ENCODE assay signal across 1 cellular context in genomic region chr7:100545636-100546128, GRCh38.
TF ChIP-seq lines count a peak whose summit lies in the region.

No MANE protein-coding gene starts in this region.

TF ChIP-seq in K562, 482 proteins besides CTCF, POLR2A, EP300 and RAD21 (continued from another document and continues in another):
- TF ChIP-seq ZBTB40 (IDR thresholded peaks at IDR 0.05) (no peak), ZBTB40 (CRISPR knock-in tag; IDR thresholded peaks at IDR 0.05) (no peak), ZBTB33 (CRISPR knock-in tag; IDR thresholded peaks at IDR 0.05) (no peak), NCOA2 (IDR thresholded peaks at IDR 0.05; ENCODE audit: partially characterized antibody in 2 of 2) (no peak), ZNF584 (CRISPR knock-in tag; IDR thresholded peaks at IDR 0.05; ENCODE audit: low read depth) (no peak), ZEB2 (IDR thresholded peaks at IDR 0.05) (0 out of 2 replicates have a peak, but pooled peaks have one; percentile 33), JUND (IDR thresholded peaks at IDR 0.05; ENCODE audit: borderline replicate concordance, low read depth, low read length) (peak; percentile 82), JUND (tag; IDR thresholded peaks at IDR 0.05; ENCODE audit: borderline replicate concordance, low read depth, low read length) (peak; percentile 79; the same call in 1 of the 3 replicates), CTCFL (IDR thresholded peaks at IDR 0.05; ENCODE audit: borderline replicate concordance, insufficient read depth, low read depth, low read length, poor library complexity, severe bottlenecking) (no peak), LEF1 (IDR thresholded peaks at IDR 0.05) (0 out of 2 replicates have a peak, but pooled peaks have one; percentile 34), ZNF592 (IDR thresholded peaks at IDR 0.05) (peak; percentile 54), ATF3 (IDR thresholded peaks at IDR 0.05) (peak; percentile 88), ATF3 (CRISPR knock-in tag; conservative IDR thresholded peaks at IDR 0.05) (no peak; the same call in 1 of the 2 replicates), CCNT2 (IDR thresholded peaks at IDR 0.05; ENCODE audit: borderline replicate concordance, extremely low read depth, insufficient read length, low read depth, low read length) (no peak), ILF3 (IDR thresholded peaks at IDR 0.05; ENCODE audit: borderline replicate concordance) (no peak), SP2 (IDR thresholded peaks at IDR 0.05; ENCODE audit: extremely low read depth, low read depth, low read length, poor library complexity, severe bottlenecking) (no peak), NONO (IDR thresholded peaks at IDR 0.05; ENCODE audit: low read depth in 2 of 2, low read length in 1 of 2) (no peak), TBL1XR1 (IDR thresholded peaks at IDR 0.05; ENCODE audit: low read length in 2 of 2) (0 out of 4 replicates have a peak, but pooled peaks of 1 of the 2 experiments have one; percentile 11), SMARCB1 (IDR thresholded peaks at IDR 0.05; ENCODE audit: insufficient read length, low read depth) (no peak)
